ENCODE assay signal across 8 cellular contexts in genomic region chr11:62727007-62727832, GRCh38. TPM values are rescaled to one million over a fixed set of nuclear protein-coding genes. Genes with fewer than 3 reads are reported as not detected.
DNase-seq lines count a peak whose midpoint lies in the region; ATAC-seq, FAIRE-seq and TF ChIP-seq lines count a peak whose summit lies in the region.

HNRNPUL2 (minus strand) TSS chr11:62727457; CDS start chr11:62727156, 301 bp downstream.

- H3K4me1 Mint-ChIP-seq in activated T-cell treated with anti-CD3 and anti-CD28 coated beads, Interleukin-2, amount 50 U/mL, for 72 hours (ENCODE audit: low read depth) = peaks cover 48% of the 10 kb centered on the region
- peaks cover 29 to 53% (median 45%) of the 10 kb centered on the region in 3 donors for H3K4me1 Mint-ChIP-seq in naive B cell
- H3K4me1 Mint-ChIP-seq in stimulated activated memory B cell treated with anti-CD40 and anti-IgM and Interleukin-4, amounts not matched to agents 10 μg/mL and 1 μg/mL and 100 μg/mL, for 72 hours = peaks cover 45% of the 10 kb centered on the region

- H3K9me3 ChIP-seq in KOPT-K1 (ENCODE audit: insufficient read depth, low read length, poor library complexity, severe bottlenecking) = no peaks in the 10 kb centered on the region
- H3K9me3 ChIP-seq in esophagus squamous epithelium = no peaks in the 10 kb centered on the region

- 0% methylated on average over 5 to 18 of the region's 94 CpGs for WGBS in esophagus squamous epithelium, 2 donors

- DNase-seq in DMS79 treated with DMSO at 0.1 percent for 48 hours (lab: John Stamatoyannopoulos, UW) (peak; percentile 98), RCC 7860 (ENCODE audit: low spot score) (peak; percentile 98), esophagus squamous epithelium (lab: John Stamatoyannopoulos, UW) (peak; percentile 81), naive B cell (peak; percentile 100)
- peak; percentile 99 for DNase-seq in activated T-cell treated with anti-CD3 and anti-CD28 coated beads, Interleukin-2, amount 50 U/mL, for 72 hours

- intact Hi-C loops in esophagus squamous epithelium (cut with DNase I) = loop anchor here (5.0 to 10.0 kb wide), 2 partner anchors 35 to 138 kb away; partner anchors contain the start of gene POLR2G

- H3K27me3 Mint-ChIP-seq in activated T-cell treated with anti-CD3 and anti-CD28 coated beads, Interleukin-2, amount 50 U/mL, for 72 hours (ENCODE audit: low read depth) = no peaks in the 10 kb centered on the region
- H3K27me3 Mint-ChIP-seq in naive B cell = no peaks in the 10 kb centered on the region
- no peaks in the 10 kb centered on the region for H3K27me3 Mint-ChIP-seq in stimulated activated memory B cell treated with anti-CD40 and anti-IgM and Interleukin-4, amounts not matched to agents 10 μg/mL and 1 μg/mL and 100 μg/mL, for 72 hours

- no peaks in the 10 kb centered on the region for H3K9me3 Mint-ChIP-seq in activated T-cell treated with anti-CD3 and anti-CD28 coated beads, Interleukin-2, amount 50 U/mL, for 72 hours
- H3K9me3 Mint-ChIP-seq in naive B cell = no peaks in the 10 kb centered on the region
- H3K9me3 Mint-ChIP-seq in stimulated activated memory B cell treated with anti-CD40 and anti-IgM and Interleukin-4, amounts not matched to agents 10 μg/mL and 1 μg/mL and 100 μg/mL, for 72 hours = no peaks in the 10 kb centered on the region

- H3K27ac Mint-ChIP-seq in activated T-cell treated with anti-CD3 and anti-CD28 coated beads, Interleukin-2, amount 50 U/mL, for 72 hours = peak within 1 kb of the TSS; percentile 97
- peak within 1 kb of the TSS; percentile 95 to 99 (median 98) for H3K27ac Mint-ChIP-seq in naive B cell
- peak within 1 kb of the TSS; percentile 95 for H3K27ac Mint-ChIP-seq in stimulated activated memory B cell treated with anti-CD40 and anti-IgM and Interleukin-4, amounts not matched to agents 10 μg/mL and 1 μg/mL and 100 μg/mL, for 72 hours

- peak; percentile 67 for FAIRE-seq in RCC 7860 (lab: Jason Lieb, UNC)

- H3K36me3 ChIP-seq in KOPT-K1 (ENCODE audit: insufficient read depth, low read length) (peaks cover 57% of the 10 kb centered on the region), esophagus squamous epithelium (peaks cover 14 to 41% (median 14%) of the 10 kb centered on the region in 3 donors)

- TF ChIP-seq POLR2A in esophagus squamous epithelium (IDR thresholded peaks at IDR 0.05) = peak in 3 of 4 donors; percentile 85 to 97 (median 90)

- no peaks in the 10 kb centered on the region for H3K27me3 ChIP-seq in esophagus squamous epithelium

- H3K4me1 ChIP-seq in esophagus squamous epithelium = peaks cover 28 to 67% (median 29%) of the 10 kb centered on the region in 3 donors

- H3K4me3 ChIP-seq in esophagus squamous epithelium = peak within 1 kb of the TSS; percentile 72 to 93 (median 77)

- ATAC-seq in GM21786 (IDR thresholded peaks at IDR 0.05; ENCODE audit: unreplicated experiment) = peak; percentile 60
- ATAC-seq in activated T-cell treated with anti-CD3 and anti-CD28 coated beads, Interleukin-2, amount 50 U/mL, for 72 hours (replicated peaks in 1 of 2) = peak; percentile 85 to 87
- peak; percentile 76 to 77 for ATAC-seq in naive B cell (ENCODE audit: low read depth in 2 of 2)
- peak; percentile 91 for ATAC-seq in stimulated activated memory B cell treated with anti-CD40 and anti-IgM and Interleukin-4, amounts not matched to agents 10 μg/mL and 1 μg/mL and 100 μg/mL, for 72 hours

- peak within 1 kb of the TSS; percentile 93 for H3K27ac ChIP-seq in KOPT-K1 (ENCODE audit: low read depth, low read length, poor library complexity, severe bottlenecking)
- H3K27ac ChIP-seq in esophagus squamous epithelium = peak within 1 kb of the TSS; percentile 92 to 99 (median 94)

- peak in 3 of 6 experiments; percentile 2 to 13 (median 8) for TF ChIP-seq CTCF in esophagus squamous epithelium (IDR thresholded peaks at IDR 0.05)

- peaks cover 27 to 30% of the 10 kb centered on the region in 2 donors for H3K36me3 Mint-ChIP-seq in activated T-cell treated with anti-CD3 and anti-CD28 coated beads, Interleukin-2, amount 50 U/mL, for 72 hours (ENCODE audit: insufficient read depth in 2 of 2)
- peaks cover under 1 to 14% of the 10 kb centered on the region in 2 donors for H3K36me3 Mint-ChIP-seq in naive B cell
- H3K36me3 Mint-ChIP-seq in stimulated activated memory B cell treated with anti-CD40 and anti-IgM and Interleukin-4, amounts not matched to agents 10 μg/mL and 1 μg/mL and 100 μg/mL, for 72 hours = peaks cover 40% of the 10 kb centered on the region

- H3K4me3 Mint-ChIP-seq in activated T-cell treated with anti-CD3 and anti-CD28 coated beads, Interleukin-2, amount 50 U/mL, for 72 hours = peak within 1 kb of the TSS; percentile 96 to 98
- H3K4me3 Mint-ChIP-seq in naive B cell = peak within 1 kb of the TSS; percentile 90 to 100 (median 98)
- peak within 1 kb of the TSS; percentile 92 for H3K4me3 Mint-ChIP-seq in stimulated activated memory B cell treated with anti-CD40 and anti-IgM and Interleukin-4, amounts not matched to agents 10 μg/mL and 1 μg/mL and 100 μg/mL, for 72 hours

RNA-seq across cellular contexts. Expression of gene HNRNPUL2, which starts in this region (rescaled TPM):
- total RNA-seq in activated T-cell treated with anti-CD3 and anti-CD28 coated beads, Interleukin-2, amount 50 U/mL, for 72 hours = 10 to 100 TPM; 56.7 to 66.8 TPM
- total RNA-seq in esophagus squamous epithelium = 10 to 100 TPM; 14.4 to 33.0 (median 26.4) TPM
- 1 to 10 TPM in 4 of 6 donors, under 1 TPM in 2; 0.61 to 2.9 (median 1.1) TPM for polyA plus RNA-seq in naive B cell (ENCODE audit: low read depth in 6 of 6)

Comparison
In these comparisons a context has a peak if more than half of its experiments do, and no peak if none do; other contexts are left out.
1. Peak in every context shown above with its lines: DNase-seq, ATAC-seq, H3K4me3 ChIP-seq and H3K27ac ChIP-seq.